In genomic region chr10:83310688-83311087, GRCh38 we compare ENCODE assay signal across 1 cellular context.
TF ChIP-seq lines count a peak whose summit lies in the region.

No MANE protein-coding gene starts in this region.

TF ChIP-seq in GM23338, 12 proteins besides CTCF, POLR2A, EP300 and RAD21 (continued from another document):
- TF ChIP-seq, protein P1, sequence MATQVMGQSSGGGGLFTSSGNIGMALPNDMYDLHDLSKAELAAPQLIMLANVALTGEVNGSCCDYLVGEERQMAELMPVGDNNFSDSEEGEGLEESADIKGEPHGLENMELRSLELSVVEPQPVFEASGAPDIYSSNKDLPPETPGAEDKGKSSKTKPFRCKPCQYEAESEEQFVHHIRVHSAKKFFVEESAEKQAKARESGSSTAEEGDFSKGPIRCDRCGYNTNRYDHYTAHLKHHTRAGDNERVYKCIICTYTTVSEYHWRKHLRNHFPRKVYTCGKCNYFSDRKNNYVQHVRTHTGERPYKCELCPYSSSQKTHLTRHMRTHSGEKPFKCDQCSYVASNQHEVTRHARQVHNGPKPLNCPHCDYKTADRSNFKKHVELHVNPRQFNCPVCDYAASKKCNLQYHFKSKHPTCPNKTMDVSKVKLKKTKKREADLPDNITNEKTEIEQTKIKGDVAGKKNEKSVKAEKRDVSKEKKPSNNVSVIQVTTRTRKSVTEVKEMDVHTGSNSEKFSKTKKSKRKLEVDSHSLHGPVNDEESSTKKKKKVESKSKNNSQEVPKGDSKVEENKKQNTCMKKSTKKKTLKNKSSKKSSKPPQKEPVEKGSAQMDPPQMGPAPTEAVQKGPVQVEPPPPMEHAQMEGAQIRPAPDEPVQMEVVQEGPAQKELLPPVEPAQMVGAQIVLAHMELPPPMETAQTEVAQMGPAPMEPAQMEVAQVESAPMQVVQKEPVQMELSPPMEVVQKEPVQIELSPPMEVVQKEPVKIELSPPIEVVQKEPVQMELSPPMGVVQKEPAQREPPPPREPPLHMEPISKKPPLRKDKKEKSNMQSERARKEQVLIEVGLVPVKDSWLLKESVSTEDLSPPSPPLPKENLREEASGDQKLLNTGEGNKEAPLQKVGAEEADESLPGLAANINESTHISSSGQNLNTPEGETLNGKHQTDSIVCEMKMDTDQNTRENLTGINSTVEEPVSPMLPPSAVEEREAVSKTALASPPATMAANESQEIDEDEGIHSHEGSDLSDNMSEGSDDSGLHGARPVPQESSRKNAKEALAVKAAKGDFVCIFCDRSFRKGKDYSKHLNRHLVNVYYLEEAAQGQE (IDR thresholded peaks at IDR 0.05; ENCODE audit: unreplicated experiment), result no peak
